Comparison of ENCODE assay signal across 11 cellular contexts in the genomic region with DNA sequence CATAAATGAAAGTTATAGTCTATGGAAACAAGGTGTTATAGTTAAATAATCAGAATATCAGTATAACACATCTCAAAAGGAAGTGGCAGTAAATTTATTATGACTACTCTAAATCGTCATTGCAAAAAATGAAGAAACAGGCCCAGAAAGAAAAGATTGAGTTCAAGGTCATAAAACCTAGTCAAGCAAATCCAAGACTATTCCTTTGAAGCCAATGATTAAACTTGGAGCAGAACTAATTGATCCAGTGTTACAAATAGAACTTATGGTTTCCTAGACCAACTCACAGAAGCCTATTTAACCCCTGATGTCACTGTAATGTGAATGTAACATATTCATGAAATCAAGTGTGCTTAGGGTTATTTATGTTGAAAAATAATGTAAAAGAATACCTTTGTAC. TPM values are rescaled to one million over a fixed set of nuclear protein-coding genes. Genes with fewer than 3 reads are reported as not detected.
A peak's percentile ranks its signal among the peaks of the same experiment; 100 is the strongest.
DNase-seq lines count a peak whose midpoint lies in the region; ATAC-seq, FAIRE-seq and TF ChIP-seq lines count a peak whose summit lies in the region.
"Had no signal": no experiment of that assay in that cellular context is flagged by ENCODE, and none has a peak within 500 bp of the region (broad histone marks: within the 10 kb centered on the region; RNA-seq: fewer than 3 reads in every experiment).

No MANE protein-coding gene starts in this region.

- H3K9ac ChIP-seq in HUES48 (ENCODE audit: low read depth, low read length), result no peak overlapping the region
- H3K9ac ChIP-seq in K562 (ENCODE audit: insufficient read depth in 1 of 2, low read depth in 2 of 2, low read length in 2 of 2), result peak overlapping the region in 1 of 2 experiments; percentile 79; a peak in 2 of 4 replicates

- peak overlapping the region in 7 of 8 donors; percentile 26 to 89 (median 75) for H3K4me3 Mint-ChIP-seq in naive B cell

- CTCF ChIA-PET in BJ (lab: Yijun Ruan, JAX), result interaction anchor here (1.7 kb wide), 1 partner anchor 11 kb away, joined by 8 read pairs; the partner anchor contains the start of gene SLC25A53
- CTCF ChIA-PET in K562 (lab: Yijun Ruan, JAX; ENCODE audit: low intra/inter-chr PET ratio), result no interaction called here

- POLR2A ChIA-PET in BJ (lab: Charles Lee), result no interaction called here
- POLR2A ChIA-PET in K562 (lab: Yijun Ruan, JAX), result no interaction called here

- peak overlapping the region; percentile 81; the same call in 1 of the 2 replicates for H3K4me2 ChIP-seq in K562 (ENCODE audit: insufficient read depth, low read length)

- in situ Hi-C loops in K562 (cut with MboI), result no loop called here

- H3K4me3 ChIP-seq in BJ (ENCODE audit: low read depth, low read length), result peak overlapping the region; percentile 91
- H3K4me3 ChIP-seq in HUES48 (ENCODE audit: low read depth, low read length), result peak overlapping the region; percentile 98
- peak overlapping the region; percentile 83; the same call in 1 of the 2 replicates for H3K4me3 ChIP-seq in K562

- DNase-seq in BJ (ENCODE audit: low read depth), result no peak
- DNase-seq in K562 (ENCODE audit: extremely low read depth in 1 of 4, low spot score in 3 of 4), result no peak
- DNase-seq in naive B cell, result no peak
- DNase-seq in NOMO-1 treated with dmso at 0.1 percent for 144 hours (lab: John Stamatoyannopoulos, UW; ENCODE audit: unreplicated experiment), result no peak
- DNase-seq in central memory CD4-positive, alpha-beta T cell, result no peak
- no peak for DNase-seq in NCI-H510A (lab: John Stamatoyannopoulos, UW)
- DNase-seq: NCI-H1694 treated with DMSO at 0.1 percent for 48 hours, substantia nigra had no signal

- ATAC-seq in K562 (no peak), naive B cell (ENCODE audit: low read depth in 2 of 2) (no peak), HG02870 (IDR thresholded peaks at IDR 0.05; ENCODE audit: unreplicated experiment) (no peak)

- FAIRE-seq in K562 (lab: Jason Lieb, UNC), result no peak

- 0% methylated on average over 1 of the region's 1 CpG for WGBS in K562 (ENCODE audit: insufficient coverage, low coverage, missing lambda C conversion rate)

- H3K9me1 ChIP-seq in K562 (ENCODE audit: control insufficient read depth, insufficient read depth, low read length), result no peaks in the 10 kb centered on the region

- peaks cover 0 to 5% (median 0%) of the 10 kb centered on the region in 7 donors for H3K9me3 Mint-ChIP-seq in naive B cell

- no peak overlapping the region for H3K27ac ChIP-seq in HUES48 (ENCODE audit: low read depth, low read length)
- no peak overlapping the region for H3K27ac ChIP-seq in K562 (ENCODE audit: extremely low read depth, low read depth, low read length)

- no peak for TF ChIP-seq RAD21 in K562 (CRISPR knock-in tag; conservative IDR thresholded peaks at IDR 0.05 in 1 of 2, IDR thresholded peaks at IDR 0.05 in 1 of 2)

- H3K4me1 Mint-ChIP-seq in naive B cell, result peaks cover 25 to 32% (median 31%) of the 10 kb centered on the region in 3 donors

- peak overlapping the region in 2 of 6 donors; percentile 66 to 84 for H3K27ac Mint-ChIP-seq in naive B cell

- TF ChIP-seq POLR2A in K562 (conservative IDR thresholded peaks at IDR 0.05), result no peak

- TSS peak; percentile 41 for BruUV-seq in K562 (replicated peaks; lab: Mats Ljungman, UMichigan)

- no peaks in the 10 kb centered on the region for H3K27me3 Mint-ChIP-seq in naive B cell

- peaks cover 0 to 7% of the 10 kb centered on the region in 2 donors for H3K36me3 Mint-ChIP-seq in naive B cell

- intact Hi-C loops in K562 (cut with micrococcal nuclease), result loop anchor here (10.0 kb wide), 1 partner anchor 483 kb away; the partner anchor contains the start of gene MORF4L2

- peaks cover 62% of the 10 kb centered on the region for H3K79me2 ChIP-seq in K562 (ENCODE audit: control insufficient read depth, insufficient read depth, low read length)

- H3K9me3 ChIP-seq in HUES48 (ENCODE audit: control insufficient read depth, insufficient read depth, low read length), result no peaks in the 10 kb centered on the region
- H3K9me3 ChIP-seq in K562 (replicated peaks; ENCODE audit: control insufficient read depth, insufficient read depth, low read depth, low read length), result no peaks in the 10 kb centered on the region

- no peak overlapping the region for H2AFZ ChIP-seq in K562 (ENCODE audit: low read depth, low read length)

- no peaks in the 10 kb centered on the region for H3K27me3 ChIP-seq in BJ (ENCODE audit: control insufficient read depth, insufficient read depth, low read length)
- peaks cover 9% of the 10 kb centered on the region; the same call in 1 of the 2 replicates for H3K27me3 ChIP-seq in HUES48 (ENCODE audit: control insufficient read depth, insufficient read depth, low read length)
- H3K27me3 ChIP-seq in K562 (ENCODE audit: control insufficient read depth in 2 of 2, insufficient read depth in 2 of 2, low read length in 2 of 2), result no peaks in the 10 kb centered on the region

- H3K4me1 ChIP-seq in HUES48 (ENCODE audit: control insufficient read depth, insufficient read depth, low read length) (peaks cover 15% of the 10 kb centered on the region), K562 (replicated peaks in 1 of 2; ENCODE audit: control insufficient read depth in 2 of 2, insufficient read depth in 2 of 2, low read length in 2 of 2) (peaks cover 4 to 7% of the 10 kb centered on the region in 2 experiments; a peak in 4 of 5 replicates)

- TF ChIP-seq CTCF in BJ (IDR thresholded peaks at IDR 0.05; ENCODE audit: insufficient read depth, low read depth, low read length) (no peak), K562 (IDR thresholded peaks at IDR 0.05 in 2 of 3, conservative IDR thresholded peaks at IDR 0.05 in 1 of 3; ENCODE audit: insufficient read depth in 2 of 3, low read depth in 1 of 3, low read length in 3 of 3) (no peak)

- H4K20me1 ChIP-seq in K562 (replicated peaks; ENCODE audit: control insufficient read depth, insufficient read depth, low read length), result peaks cover 8% of the 10 kb centered on the region; the same call in 1 of the 2 replicates

- no peak for TF ChIP-seq EP300 in K562 (IDR thresholded peaks at IDR 0.05; ENCODE audit: low read length)

- H3K36me3 ChIP-seq in BJ (ENCODE audit: control insufficient read depth, insufficient read depth, low read length) (no peaks in the 10 kb centered on the region), HUES48 (ENCODE audit: control insufficient read depth, insufficient read depth, low read length) (peaks cover 9% of the 10 kb centered on the region), K562 (ENCODE audit: control insufficient read depth, insufficient read depth, low read length) (peaks cover 18% of the 10 kb centered on the region; the same call in 1 of the 3 replicates)

RNA-seq across cellular contexts. Expression of gene FAM199X, which starts 1.9 kb away (rescaled TPM):
- 2.5 and 5.3 TPM in 2 replicates for polyA plus RNA-seq in BJ (2011; rRNA removed)
- polyA minus RNA-seq in BJ (2011; rRNA and poly(A)+ RNA removed), result 3.7 and 4.7 TPM in 2 replicates
- 5.3 and 17.5 TPM in 2 replicates for total RNA-seq in K562 (2011; cell fraction: chromatin; rRNA removed; ENCODE audit: low replicate concordance)
- 3.2 and 4.5 TPM in 2 replicates for total RNA-seq in K562 (2011; cell fraction: nucleolus; rRNA removed)
- total RNA-seq in K562 (2011; cell fraction: nucleoplasm; rRNA removed), result 10.5 and 20.2 TPM in 2 replicates
- total RNA-seq in K562 (2014; rRNA removed), result 13.7 and 14.2 TPM in 2 replicates
- total RNA-seq in K562 (2014; rRNA removed; fragmentation: Illumina TruSeq; extraction: Trizol), result 22.2 and 23.6 TPM in 2 replicates
- 20.3 and 21.2 TPM in 2 replicates for total RNA-seq in K562 (2015; rRNA removed; fragmentation: Illumina TruSeq; extraction: Trizol)
- 19.0 and 19.3 TPM in 2 replicates for total RNA-seq in K562 (2021)
- polyA plus RNA-seq in K562 (2011; rRNA removed), result 9.2 and 12.8 TPM in 2 replicates
- 2.7 and 5.1 TPM in 2 replicates for polyA plus RNA-seq in K562 (2011; cell fraction: cytosol; rRNA removed)
- 7.5 and 9.6 TPM in 2 replicates for polyA plus RNA-seq in K562 (2011; cell fraction: nucleus; rRNA removed)
- 12.3 and 15.3 TPM in 2 replicates for polyA plus RNA-seq in K562 (2012)
- polyA plus RNA-seq in K562 (2014; fragmentation: Illumina TruSeq; extraction: Trizol), result 13.0 and 15.4 TPM in 2 replicates
- 1 to 10 TPM; 4.6 to 5.6 TPM for polyA plus RNA-seq in K562 (2014; fragmentation: Nextera tagmentation; extraction: Ambion mirVana)
- polyA plus RNA-seq in K562 (2014; rRNA removed), result 12.4 and 13.6 TPM in 2 replicates
- polyA minus RNA-seq in K562 (2011; rRNA and poly(A)+ RNA removed), result 17.1 and 17.6 TPM in 2 replicates
- 8.4 and 10.5 TPM in 2 replicates for polyA minus RNA-seq in K562 (2011; cell fraction: cytosol; rRNA and poly(A)+ RNA removed)
- 6.1 and 9.3 TPM in 2 replicates for polyA minus RNA-seq in K562 (2011; cell fraction: nucleus; rRNA and poly(A)+ RNA removed)
- 10 to 100 TPM in 5 of 6 donors, 1 to 10 TPM in 1; 8.5 to 14.4 (median 12.5) TPM for polyA plus RNA-seq in naive B cell (ENCODE audit: low read depth in 6 of 6)

RNA-seq across cellular contexts. Expression of gene SLC25A53, which starts 11.3 kb away (rescaled TPM):
- polyA plus RNA-seq in BJ (2011; rRNA removed), result 4.5 and 5.0 TPM in 2 replicates
- 0.95 and 4.0 TPM in 2 replicates for polyA minus RNA-seq in BJ (2011; rRNA and poly(A)+ RNA removed)
- total RNA-seq in K562 (2011; cell fraction: chromatin; rRNA removed; ENCODE audit: low replicate concordance), result 2.6 and 9.6 TPM in 2 replicates
- total RNA-seq in K562 (2011; cell fraction: nucleolus; rRNA removed), result 2.0 and 2.5 TPM in 2 replicates
- 2.6 and 4.9 TPM in 2 replicates for total RNA-seq in K562 (2011; cell fraction: nucleoplasm; rRNA removed)
- 7.7 and 10.8 TPM in 2 replicates for total RNA-seq in K562 (2014; rRNA removed)
- total RNA-seq in K562 (2014; rRNA removed; fragmentation: Illumina TruSeq; extraction: Trizol), result 5.2 and 5.6 TPM in 2 replicates
- 7.8 and 8.6 TPM in 2 replicates for total RNA-seq in K562 (2015; rRNA removed; fragmentation: Illumina TruSeq; extraction: Trizol)
- 2.4 and 4.0 TPM in 2 replicates for total RNA-seq in K562 (2021)
- polyA plus RNA-seq in K562 (2011; rRNA removed), result 3.3 and 5.6 TPM in 2 replicates
- polyA plus RNA-seq in K562 (2011; cell fraction: cytosol; rRNA removed), result 2.3 and 3.8 TPM in 2 replicates
- 5.6 and 9.5 TPM in 2 replicates for polyA plus RNA-seq in K562 (2011; cell fraction: nucleus; rRNA removed)
- 3.8 and 8.8 TPM in 2 replicates for polyA plus RNA-seq in K562 (2012)
- polyA plus RNA-seq in K562 (2014; fragmentation: Illumina TruSeq; extraction: Trizol), result 6.5 and 7.0 TPM in 2 replicates
- polyA plus RNA-seq in K562 (2014; fragmentation: Nextera tagmentation; extraction: Ambion mirVana), result 1 to 10 TPM; 4.0 to 5.4 TPM
- polyA plus RNA-seq in K562 (2014; rRNA removed), result 4.9 and 5.8 TPM in 2 replicates
- polyA minus RNA-seq in K562 (2011; rRNA and poly(A)+ RNA removed), result 2.7 and 5.6 TPM in 2 replicates
- 2.6 TPM in 1 of 2 replicates, not detected in the other for polyA minus RNA-seq in K562 (2011; cell fraction: cytosol; rRNA and poly(A)+ RNA removed)
- polyA minus RNA-seq in K562 (2011; cell fraction: nucleus; rRNA and poly(A)+ RNA removed), result 2.1 and 2.4 TPM in 2 replicates
- 10 to 100 TPM; 11.1 to 14.7 (median 12.9) TPM for polyA plus RNA-seq in naive B cell (ENCODE audit: low read depth in 6 of 6)
- total RNA-seq: G401 had no signal

RNA-seq across cellular contexts. Expression of gene ZCCHC18, which starts 55.8 kb away (rescaled TPM):
- polyA plus RNA-seq in BJ (2011; rRNA removed) (1.5 and 3.2 TPM in 2 replicates), K562 (2011; rRNA removed) (0.15 TPM in 1 of 2 replicates, not detected in the other), K562 (2014; fragmentation: Illumina TruSeq; extraction: Trizol) (not detected in 2 replicates), K562 (2014; fragmentation: Nextera tagmentation; extraction: Ambion mirVana) (not detected), K562 (2014; rRNA removed) (not detected in 2 replicates), naive B cell (ENCODE audit: low read depth in 6 of 6) (10 to 100 TPM; 14.1 to 30.6 (median 23.5) TPM)
- 0.47 and 1.5 TPM in 2 replicates for polyA minus RNA-seq in BJ (2011; rRNA and poly(A)+ RNA removed)
- not detected in 2 replicates for total RNA-seq in K562 (2011; cell fraction: chromatin; rRNA removed; ENCODE audit: low replicate concordance)
- 0.83 TPM in 1 of 2 replicates, not detected in the other for total RNA-seq in K562 (2011; cell fraction: nucleolus; rRNA removed)
- not detected in 2 replicates for total RNA-seq in K562 (2011; cell fraction: nucleoplasm; rRNA removed)
- total RNA-seq in K562 (2014; rRNA removed) (not detected in 2 replicates), K562 (2014; rRNA removed; fragmentation: Illumina TruSeq; extraction: Trizol) (not detected in 2 replicates), K562 (2015; rRNA removed; fragmentation: Illumina TruSeq; extraction: Trizol) (not detected in 2 replicates), K562 (2021) (not detected in 2 replicates)
- polyA plus RNA-seq in K562 (2011; cell fraction: cytosol; rRNA removed), result 0.15 TPM in 1 of 2 replicates, not detected in the other
- 0.21 TPM in 1 of 2 replicates, not detected in the other for polyA plus RNA-seq in K562 (2011; cell fraction: nucleus; rRNA removed)
- not detected in 2 replicates for polyA plus RNA-seq in K562 (2012)
- not detected in 2 replicates for polyA minus RNA-seq in K562 (2011; rRNA and poly(A)+ RNA removed)
- polyA minus RNA-seq in K562 (2011; cell fraction: cytosol; rRNA and poly(A)+ RNA removed), result not detected in 2 replicates
- polyA minus RNA-seq in K562 (2011; cell fraction: nucleus; rRNA and poly(A)+ RNA removed), result not detected in 2 replicates
